ENCODE assay signal across 8 cellular contexts in the genomic region with DNA sequence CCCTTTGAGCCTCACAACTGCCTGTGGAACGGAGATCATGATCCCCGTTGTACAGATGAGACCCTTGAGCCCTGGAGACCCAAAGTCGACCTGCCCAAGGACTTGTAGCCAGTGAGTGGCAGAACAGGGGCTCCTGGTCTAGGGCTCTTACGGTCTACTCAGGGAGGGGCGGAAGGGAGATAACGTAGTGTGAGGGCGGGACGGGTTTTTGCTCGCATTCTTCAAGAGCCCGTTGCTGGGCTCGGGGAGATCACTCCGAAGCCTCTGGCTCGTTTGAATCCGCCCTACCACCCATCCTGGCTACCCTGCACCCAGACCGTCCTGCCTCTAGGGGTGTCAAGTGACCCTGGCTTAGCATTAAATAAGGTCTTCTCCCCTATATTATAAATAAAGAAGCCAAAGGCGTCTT. TPM values are rescaled to one million over a fixed set of nuclear protein-coding genes. Genes with fewer than 3 reads are reported as not detected.
DNase-seq lines count a peak whose midpoint lies in the region; ATAC-seq and TF ChIP-seq lines count a peak whose summit lies in the region.

No MANE protein-coding gene starts in this region.

- peak; percentile 42 for TF ChIP-seq CTCF in fibroblast of the aortic adventitia (IDR thresholded peaks at IDR 0.05; ENCODE audit: insufficient read depth, low read length)
- TF ChIP-seq CTCF in neural cell (IDR thresholded peaks at IDR 0.05; ENCODE audit: poor library complexity, severe bottlenecking): peak; percentile 35
- TF ChIP-seq CTCF in upper lobe of left lung (IDR thresholded peaks at IDR 0.05): peak in 1 of 6 experiments; percentile 14

- peak overlapping the region; percentile 87 for H3K9ac ChIP-seq in neural cell (ENCODE audit: low read length)

- H3F3A ChIP-seq in neural cell (ENCODE audit: insufficient read depth, low read length, poor library complexity, severe bottlenecking): no peaks in the 10 kb centered on the region

- 1 to 2% methylated on average over 7 to 16 of the region's 16 CpGs for WGBS in upper lobe of left lung, 2 donors

- H3K4me1 ChIP-seq in upper lobe of left lung: peaks cover 51 to 67% (median 58%) of the 10 kb centered on the region in 4 donors

- no peak for TF ChIP-seq POLR2A in upper lobe of left lung (IDR thresholded peaks at IDR 0.05)

- H3K27me3 ChIP-seq in neural cell (ENCODE audit: insufficient read depth, low read depth, low read length) (peaks cover 17% of the 10 kb centered on the region), upper lobe of left lung (no peaks in the 10 kb centered on the region)

- H3K36me3 ChIP-seq in neural cell (ENCODE audit: insufficient read depth, low read length) (no peaks in the 10 kb centered on the region), upper lobe of left lung (no peaks in the 10 kb centered on the region)

- ATAC-seq in HG02763 (IDR thresholded peaks at IDR 0.05; ENCODE audit: unreplicated experiment) (peak; percentile 7), upper lobe of left lung (ENCODE audit: low FRiP score in 2 of 2) (peak; percentile 71 to 79)

- peak overlapping the region; percentile 57 for H2AFZ ChIP-seq in neural cell (ENCODE audit: low read depth, low read length)

- peaks cover 42% of the 10 kb centered on the region for H3K79me2 ChIP-seq in neural cell (replicated peaks; ENCODE audit: insufficient read depth, low read length)

- no peaks in the 10 kb centered on the region for H3K9me2 ChIP-seq in neural cell (ENCODE audit: insufficient read depth, low read length)

- H3K27ac ChIP-seq in neural cell (ENCODE audit: low read length): peak overlapping the region; percentile 69
- peak overlapping the region; percentile 94 to 99 (median 97) for H3K27ac ChIP-seq in upper lobe of left lung

- TF ChIP-seq EP300 in neural cell (conservative IDR thresholded peaks at IDR 0.05; ENCODE audit: poor library complexity, severe bottlenecking) (no peak), upper lobe of left lung (IDR thresholded peaks at IDR 0.05) (peak in 1 of 4 donors; percentile 2)

- DNase-seq in NCI-H2171 treated with DMSO at 0.1 percent for 48 hours (lab: John Stamatoyannopoulos, UW) (peak; percentile 42), NCI-H2171 (lab: John Stamatoyannopoulos, UW) (no peak), NCI-H748 (lab: John Stamatoyannopoulos, UW; ENCODE audit: unreplicated experiment) (peak; percentile 60), activated T-helper 1 cell treated with Interleukin-2 at 50 U/mL for 16 hours (ENCODE audit: low read depth) (peak; percentile 9), fibroblast of the aortic adventitia (ENCODE audit: low read depth) (peak; percentile 77), upper lobe of left lung (peak in 1 of 2 donors; percentile 73)

- H3K4me2 ChIP-seq in neural cell (ENCODE audit: low read length): peak overlapping the region; percentile 98

- H3K9me3 ChIP-seq in neural cell (ENCODE audit: low read length): no peaks in the 10 kb centered on the region
- H3K9me3 ChIP-seq in upper lobe of left lung: no peaks in the 10 kb centered on the region

- no peak for TF ChIP-seq RAD21 in neural cell (conservative IDR thresholded peaks at IDR 0.05)

- peak overlapping the region; percentile 90 for H3K4me3 ChIP-seq in fibroblast of the aortic adventitia (ENCODE audit: low read depth, low read length)
- H3K4me3 ChIP-seq in neural cell (ENCODE audit: low read length): peak overlapping the region; percentile 83
- peak overlapping the region; percentile 49 to 91 (median 89) for H3K4me3 ChIP-seq in upper lobe of left lung

- H4K20me1 ChIP-seq in neural cell (ENCODE audit: insufficient read depth): no peaks in the 10 kb centered on the region

TF ChIP-seq in neural cell, 6 proteins besides CTCF, POLR2A, EP300 and RAD21:
- TF ChIP-seq TAF1 (IDR thresholded peaks at IDR 0.05; ENCODE audit: low read depth): peak; percentile 3
- TF ChIP-seq POLR2AphosphoS5 (IDR thresholded peaks at IDR 0.05): no peak

RNA-seq across cellular contexts. Expression of gene CRY2, which starts 0.6 kb away (rescaled TPM):
- total RNA-seq in fibroblast of the aortic adventitia (ENCODE audit: low replicate concordance): 12.6 and 19.6 TPM in 2 replicates
- polyA plus RNA-seq in neural cell: 27.8 and 35.1 TPM in 2 replicates
- 46.7 and 53.3 TPM in 2 replicates for polyA minus RNA-seq in neural cell
- total RNA-seq in upper lobe of left lung: 100 to 1,000 TPM in 1 of 6 donors, 10 to 100 TPM in 5; 51.1 to 103 (median 63.2) TPM

RNA-seq across cellular contexts. Expression of gene MAPK8IP1, which starts 37.5 kb away (rescaled TPM):
- total RNA-seq in fibroblast of the aortic adventitia (ENCODE audit: low replicate concordance) (8.0 and 8.1 TPM in 2 replicates), upper lobe of left lung (10 to 100 TPM in 1 of 6 donors, 1 to 10 TPM in 5; 2.1 to 16.0 (median 8.7) TPM)
- polyA plus RNA-seq in neural cell: 58.8 and 76.0 TPM in 2 replicates
- polyA minus RNA-seq in neural cell: 99.9 and 101 TPM in 2 replicates

RNA-seq across cellular contexts. Expression of gene SLC35C1, which starts 43.0 kb away (rescaled TPM):
- total RNA-seq in fibroblast of the aortic adventitia (ENCODE audit: low replicate concordance) (2.7 and 6.2 TPM in 2 replicates), upper lobe of left lung (10 to 100 TPM; 18.3 to 50.9 (median 24.0) TPM)
- polyA plus RNA-seq in neural cell: 2.3 and 3.3 TPM in 2 replicates
- 5.9 and 6.6 TPM in 2 replicates for polyA minus RNA-seq in neural cell

RNA-seq across cellular contexts. Expression of gene FREY1, which starts 59.2 kb away (rescaled TPM):
- total RNA-seq in fibroblast of the aortic adventitia (ENCODE audit: low replicate concordance) (1.6 TPM in 1 of 2 replicates, not detected in the other), upper lobe of left lung (1 to 10 TPM in 3 of 6 donors, under 1 TPM in 1, not detected in 2; 0.60 to 3.2 (median 1.7) TPM)
- not detected in 2 replicates for polyA plus RNA-seq in neural cell
- polyA minus RNA-seq in neural cell: 1.7 and 2.9 TPM in 2 replicates
